ENCODE assay signal across 8 cellular contexts in the genomic region with DNA sequence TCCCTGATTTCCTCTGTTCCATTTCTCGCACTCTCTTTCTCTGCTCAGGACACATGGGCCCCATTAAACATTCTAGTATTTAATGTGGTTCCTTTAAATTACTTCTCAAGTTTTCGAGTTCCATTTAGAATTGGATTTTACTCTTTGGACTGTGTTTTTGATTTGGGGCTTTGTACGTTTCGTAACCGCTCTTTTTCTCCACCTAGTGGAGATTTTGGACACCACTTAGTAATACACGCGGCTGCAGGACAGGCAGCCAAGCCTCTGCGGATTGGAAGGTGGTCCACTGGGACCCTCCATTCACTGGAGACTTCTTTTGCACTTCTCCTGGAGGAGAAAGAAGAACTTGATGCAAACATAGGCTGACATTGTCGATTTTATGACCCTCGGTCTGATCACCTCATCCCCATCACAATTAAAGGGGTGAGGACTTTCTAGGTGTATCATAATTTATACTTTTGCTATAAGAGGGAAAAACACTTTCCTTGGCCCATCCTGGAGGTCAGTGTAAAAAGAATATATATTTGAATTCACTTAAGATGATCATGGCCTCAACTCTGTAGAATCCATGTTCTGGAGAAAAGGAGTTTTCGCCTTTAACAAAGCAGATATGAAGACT.
DNase-seq lines count a peak whose midpoint lies in the region; ATAC-seq and TF ChIP-seq lines count a peak whose summit lies in the region.

No MANE protein-coding gene starts in this region.

- H3K27me3 Mint-ChIP-seq in CD14-positive monocyte (ENCODE audit: low read depth in 3 of 3) (peaks cover 32 to 42% (median 35%) of the 10 kb centered on the region in 3 donors), GM23338 (ENCODE audit: insufficient read depth, low read depth, poor library complexity) (peaks cover 15% of the 10 kb centered on the region)
- peaks cover 23 to 43% (median 37%) of the 10 kb centered on the region in 5 donors for H3K27me3 Mint-ChIP-seq in naive thymus-derived CD8-positive, alpha-beta T cell

- H3K36me3 Mint-ChIP-seq in CD14-positive monocyte = peaks cover 0 to 5% of the 10 kb centered on the region in 2 donors
- H3K36me3 Mint-ChIP-seq in GM23338 (ENCODE audit: low read depth) = no peaks in the 10 kb centered on the region; the same call in 2 of the 3 replicates
- no peaks in the 10 kb centered on the region for H3K36me3 Mint-ChIP-seq in naive thymus-derived CD8-positive, alpha-beta T cell

- peak overlapping the region; percentile 58 for H3K4me3 ChIP-seq in GM23338
- peak overlapping the region in 3 of 4 donors; percentile 27 to 54 (median 33) for H3K4me3 ChIP-seq in esophagus squamous epithelium

- no peak overlapping the region for H3K27ac ChIP-seq in GM23338 (ENCODE audit: low read depth)
- no peak overlapping the region for H3K27ac ChIP-seq in esophagus squamous epithelium

- H3K27me3 ChIP-seq in GM23338 (ENCODE audit: insufficient read depth) = peaks cover 57% of the 10 kb centered on the region
- H3K27me3 ChIP-seq in esophagus squamous epithelium = peaks cover 0 to 94% (median 0%) of the 10 kb centered on the region in 4 donors

- H3K79me2 ChIP-seq in GM23338 (replicated peaks; ENCODE audit: insufficient read depth) = no peaks in the 10 kb centered on the region

- H3K9me2 ChIP-seq in GM23338 (ENCODE audit: insufficient read depth) = peaks cover 7% of the 10 kb centered on the region; the same call in 1 of the 2 replicates

- H3K27ac Mint-ChIP-seq in CD14-positive monocyte (peak overlapping the region in 1 of 7 donors; percentile 4), GM23338 (no peak overlapping the region)
- peak overlapping the region in 3 of 10 donors; percentile 17 to 65 (median 48) for H3K27ac Mint-ChIP-seq in naive thymus-derived CD8-positive, alpha-beta T cell

- peaks cover 0 to 4% (median 0%) of the 10 kb centered on the region in 7 donors for H3K9me3 Mint-ChIP-seq in CD14-positive monocyte
- no peaks in the 10 kb centered on the region; the same call in 2 of the 3 replicates for H3K9me3 Mint-ChIP-seq in GM23338
- H3K9me3 Mint-ChIP-seq in naive thymus-derived CD8-positive, alpha-beta T cell = no peaks in the 10 kb centered on the region

- POLR2A ChIA-PET in naive thymus-derived CD8-positive, alpha-beta T cell (lab: Charles Lee) = interaction anchor here (0.7 to 2.0 kb wide), 4 partner anchors 80 to 101 kb away, joined by 3 to 12 read pairs (median 4); a partner anchor contains a TSS

- peak overlapping the region; percentile 94 for H2AFZ ChIP-seq in GM23338

- no peaks in the 10 kb centered on the region for H4K20me1 ChIP-seq in GM23338 (replicated peaks; ENCODE audit: insufficient read depth)

- DNase-seq in CD14-positive monocyte (ENCODE audit: low spot score) (no peak), GM23338 (ENCODE audit: low spot score) (peak; percentile 73), RPMI7951 (ENCODE audit: low read depth) (peak; percentile 36), esophagus squamous epithelium (lab: John Stamatoyannopoulos, UW) (no peak)
- peak in 4 of 10 donors; percentile 12 to 39 (median 37) for DNase-seq in naive thymus-derived CD8-positive, alpha-beta T cell

- ATAC-seq in GM23338 (peak; percentile 82), HG02852 (IDR thresholded peaks at IDR 0.05; ENCODE audit: unreplicated experiment) (no peak), HG03045 (IDR thresholded peaks at IDR 0.05; ENCODE audit: unreplicated experiment) (no peak), HG03442 (IDR thresholded peaks at IDR 0.05; ENCODE audit: unreplicated experiment) (no peak)
- ATAC-seq in naive thymus-derived CD8-positive, alpha-beta T cell = peak; percentile 65 to 77

- H3K4me1 Mint-ChIP-seq in CD14-positive monocyte (peaks cover 20% of the 10 kb centered on the region), GM23338 (peaks cover 6% of the 10 kb centered on the region; the same call in 2 of the 3 replicates)
- H3K4me1 Mint-ChIP-seq in naive thymus-derived CD8-positive, alpha-beta T cell = peaks cover 12 to 32% (median 18%) of the 10 kb centered on the region in 4 donors

- no peak for TF ChIP-seq POLR2A in esophagus squamous epithelium (IDR thresholded peaks at IDR 0.05)

- no peaks in the 10 kb centered on the region for H3F3A ChIP-seq in GM23338 (replicated peaks; ENCODE audit: low read depth)

- TF ChIP-seq CTCF in CD14-positive monocyte (IDR thresholded peaks at IDR 0.05) (peak; percentile 76), GM23338 (conservative IDR thresholded peaks at IDR 0.05; ENCODE audit: low read depth in 2 of 2) (peak; percentile 58 to 74), esophagus squamous epithelium (IDR thresholded peaks at IDR 0.05) (peak; percentile 15 to 57 (median 46))

- H3K4me1 ChIP-seq in GM23338 (ENCODE audit: insufficient read depth) (no peaks in the 10 kb centered on the region), esophagus squamous epithelium (peaks cover 0 to 13% (median 8%) of the 10 kb centered on the region in 3 donors)

- H3K4me2 ChIP-seq in GM23338 = peak overlapping the region; percentile 82

- no peaks in the 10 kb centered on the region for H3K9me3 ChIP-seq in esophagus squamous epithelium

- H3K4me3 Mint-ChIP-seq in CD14-positive monocyte (peak overlapping the region; percentile 55 to 88), GM23338 (peak overlapping the region; percentile 84)
- peak overlapping the region; percentile 75 to 91 (median 86) for H3K4me3 Mint-ChIP-seq in naive thymus-derived CD8-positive, alpha-beta T cell

- WGBS in esophagus squamous epithelium, 2 donors = 12 to 13% methylated on average over 9 to 11 of the region's 11 CpGs

- H3K36me3 ChIP-seq in GM23338 (ENCODE audit: insufficient read depth) (no peaks in the 10 kb centered on the region), esophagus squamous epithelium (no peaks in the 10 kb centered on the region)

- intact Hi-C loops in CD14-positive monocyte (cut with micrococcal nuclease) (no loop called here), esophagus squamous epithelium (cut with DNase I) (no loop called here)

TF ChIP-seq in GM23338, 12 proteins besides CTCF, POLR2A, EP300 and RAD21:
- TF ChIP-seq, protein P1, sequence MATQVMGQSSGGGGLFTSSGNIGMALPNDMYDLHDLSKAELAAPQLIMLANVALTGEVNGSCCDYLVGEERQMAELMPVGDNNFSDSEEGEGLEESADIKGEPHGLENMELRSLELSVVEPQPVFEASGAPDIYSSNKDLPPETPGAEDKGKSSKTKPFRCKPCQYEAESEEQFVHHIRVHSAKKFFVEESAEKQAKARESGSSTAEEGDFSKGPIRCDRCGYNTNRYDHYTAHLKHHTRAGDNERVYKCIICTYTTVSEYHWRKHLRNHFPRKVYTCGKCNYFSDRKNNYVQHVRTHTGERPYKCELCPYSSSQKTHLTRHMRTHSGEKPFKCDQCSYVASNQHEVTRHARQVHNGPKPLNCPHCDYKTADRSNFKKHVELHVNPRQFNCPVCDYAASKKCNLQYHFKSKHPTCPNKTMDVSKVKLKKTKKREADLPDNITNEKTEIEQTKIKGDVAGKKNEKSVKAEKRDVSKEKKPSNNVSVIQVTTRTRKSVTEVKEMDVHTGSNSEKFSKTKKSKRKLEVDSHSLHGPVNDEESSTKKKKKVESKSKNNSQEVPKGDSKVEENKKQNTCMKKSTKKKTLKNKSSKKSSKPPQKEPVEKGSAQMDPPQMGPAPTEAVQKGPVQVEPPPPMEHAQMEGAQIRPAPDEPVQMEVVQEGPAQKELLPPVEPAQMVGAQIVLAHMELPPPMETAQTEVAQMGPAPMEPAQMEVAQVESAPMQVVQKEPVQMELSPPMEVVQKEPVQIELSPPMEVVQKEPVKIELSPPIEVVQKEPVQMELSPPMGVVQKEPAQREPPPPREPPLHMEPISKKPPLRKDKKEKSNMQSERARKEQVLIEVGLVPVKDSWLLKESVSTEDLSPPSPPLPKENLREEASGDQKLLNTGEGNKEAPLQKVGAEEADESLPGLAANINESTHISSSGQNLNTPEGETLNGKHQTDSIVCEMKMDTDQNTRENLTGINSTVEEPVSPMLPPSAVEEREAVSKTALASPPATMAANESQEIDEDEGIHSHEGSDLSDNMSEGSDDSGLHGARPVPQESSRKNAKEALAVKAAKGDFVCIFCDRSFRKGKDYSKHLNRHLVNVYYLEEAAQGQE (IDR thresholded peaks at IDR 0.05; ENCODE audit: unreplicated experiment) = no peak
- TF ChIP-seq CREB1 (CRISPR knock-in tag; IDR thresholded peaks at IDR 0.05; ENCODE audit: low read depth) (0 out of 2 replicates have a peak, but pooled peaks have one; percentile 31), POLR2AphosphoS5 (IDR thresholded peaks at IDR 0.05; ENCODE audit: low read depth) (no peak), ZNF331 (CRISPR knock-in tag; IDR thresholded peaks at IDR 0.05; ENCODE audit: low read depth) (no peak), EZH2phosphoT487 (IDR thresholded peaks at IDR 0.05; ENCODE audit: unreplicated experiment) (no peak), JUNB (IDR thresholded peaks at IDR 0.05; ENCODE audit: unreplicated experiment) (no peak)

Comparison
In these comparisons a context has a peak if more than half of its experiments do, and no peak if none do; other contexts are left out.
1. DNase-seq: peak in GM23338 (single experiment) and RPMI7951 (single experiment); none in CD14-positive monocyte (single experiment) and esophagus squamous epithelium (single experiment).
2. ATAC-seq: peak in GM23338 (single experiment) and naive thymus-derived CD8-positive, alpha-beta T cell (2 of 2); none in HG02852 (single experiment), HG03045 (single experiment) and HG03442 (single experiment).
3. Peak in every context shown above with its lines, with median percentiles within 50 percentile points of each other: H3K4me3 Mint-ChIP-seq and CTCF ChIP-seq.